8 cellular contexts compared by ENCODE assay signal in the genomic region with DNA sequence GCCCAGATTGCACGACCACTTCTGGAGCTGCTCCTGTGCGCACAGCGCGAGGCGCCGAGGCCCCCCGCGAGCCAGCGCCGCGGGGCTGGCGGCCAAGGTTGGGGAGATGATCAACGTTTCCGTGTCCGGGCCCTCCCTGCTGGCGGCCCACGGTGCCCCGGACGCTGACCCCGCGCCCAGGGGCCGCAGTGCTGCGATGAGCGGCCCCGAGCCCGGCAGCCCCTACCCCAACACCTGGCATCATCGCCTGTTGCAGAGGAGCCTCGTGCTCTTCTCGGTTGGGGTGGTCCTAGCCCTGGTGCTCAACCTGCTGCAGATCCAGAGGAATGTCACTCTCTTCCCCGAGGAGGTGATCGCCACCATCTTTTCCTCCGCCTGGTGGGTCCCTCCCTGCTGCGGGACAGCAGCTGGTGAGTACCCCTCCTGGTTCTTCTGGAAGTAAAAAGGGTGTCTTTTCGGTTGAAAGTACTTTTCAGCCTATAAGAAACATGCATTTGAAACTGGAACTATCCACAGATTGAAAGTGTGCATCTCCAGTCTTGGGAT. TPM values are rescaled to one million over a fixed set of nuclear protein-coding genes. Genes with fewer than 3 reads are reported as not detected.
DNase-seq lines count a peak whose midpoint lies in the region; ATAC-seq, FAIRE-seq and TF ChIP-seq lines count a peak whose summit lies in the region.

No MANE protein-coding gene starts in this region.

- no peaks in the 10 kb centered on the region for H3K27me3 ChIP-seq in BLaER1 treated with 17β-estradiol and CSF1 and Interleukin-3, amounts not matched to agents 10 nM and 100 nM
- H3K27me3 ChIP-seq in PC-9 (ENCODE audit: insufficient read depth, low read depth) = no peaks in the 10 kb centered on the region
- no peaks in the 10 kb centered on the region for H3K27me3 ChIP-seq in ectodermal cell (ENCODE audit: control insufficient read depth, insufficient read depth, low read length, poor library complexity, severe bottlenecking)
- H3K27me3 ChIP-seq in muscle layer of duodenum (ENCODE audit: low read depth, low read length) = no peaks in the 10 kb centered on the region

- H3K4me2 ChIP-seq in BLaER1 treated with 17β-estradiol and CSF1 and Interleukin-3, amounts not matched to agents 10 nM and 100 nM = peak overlapping the region; percentile 90 to 99 (median 96)
- peak overlapping the region; percentile 85 for H3K4me2 ChIP-seq in PC-9

- H3K4me1 ChIP-seq in BLaER1 treated with 17β-estradiol and CSF1 and Interleukin-3, amounts not matched to agents 10 nM and 100 nM = peaks cover 40 to 58% (median 52%) of the 10 kb centered on the region in 10 experiments
- H3K4me1 ChIP-seq in PC-9 (replicated peaks; ENCODE audit: insufficient read depth) (peaks cover 42% of the 10 kb centered on the region), ectodermal cell (ENCODE audit: control insufficient read depth, insufficient read depth, low read length) (peaks cover 9% of the 10 kb centered on the region), muscle layer of duodenum (ENCODE audit: control insufficient read depth in 1 of 2, insufficient read depth in 2 of 2, low read length in 2 of 2) (peaks cover 14 to 19% of the 10 kb centered on the region in 2 donors)

- H3K9ac ChIP-seq in BLaER1 treated with 17β-estradiol and CSF1 and Interleukin-3, amounts not matched to agents 10 nM and 100 nM = peak overlapping the region; percentile 90 to 97 (median 93)

- H3K9me3 ChIP-seq in BLaER1 treated with 17β-estradiol and CSF1 and Interleukin-3, amounts not matched to agents 10 nM and 100 nM (replicated peaks in 1 of 11) = peaks cover 0 to 5% (median 0%) of the 10 kb centered on the region in 11 experiments; a peak in 4 of 22 replicates
- H3K9me3 ChIP-seq in PC-9 (ENCODE audit: insufficient read depth, low read depth) = no peaks in the 10 kb centered on the region
- no peaks in the 10 kb centered on the region for H3K9me3 ChIP-seq in ectodermal cell (ENCODE audit: control insufficient read depth, low read length)
- H3K9me3 ChIP-seq in muscle layer of duodenum (ENCODE audit: control insufficient read depth in 1 of 2, low read length in 2 of 2) = no peaks in the 10 kb centered on the region

- peaks cover 22 to 50% (median 48%) of the 10 kb centered on the region in 11 experiments; a peak in 20 of 22 replicates for H4K20me1 ChIP-seq in BLaER1 treated with 17β-estradiol and CSF1 and Interleukin-3, amounts not matched to agents 10 nM and 100 nM
- H4K20me1 ChIP-seq in PC-9 (ENCODE audit: insufficient read depth) = peaks cover 28% of the 10 kb centered on the region

- peaks cover 20 to 39% (median 33%) of the 10 kb centered on the region in 11 experiments for H3K36me3 ChIP-seq in BLaER1 treated with 17β-estradiol and CSF1 and Interleukin-3, amounts not matched to agents 10 nM and 100 nM
- H3K36me3 ChIP-seq in PC-9 (ENCODE audit: low read depth) (peaks cover 31% of the 10 kb centered on the region), ectodermal cell (ENCODE audit: control insufficient read depth, insufficient read depth, low read length) (peaks cover 3% of the 10 kb centered on the region), muscle layer of duodenum (ENCODE audit: control insufficient read depth in 1 of 2, insufficient read depth in 2 of 2, low read length in 2 of 2) (peaks cover 6 to 9% of the 10 kb centered on the region in 2 donors)

- peaks cover 49% of the 10 kb centered on the region for H3K79me2 ChIP-seq in PC-9 (ENCODE audit: low read depth)

- peak; percentile 1 for ATAC-seq in GM21576 (IDR thresholded peaks at IDR 0.05; ENCODE audit: unreplicated experiment)

- WGBS in ectodermal cell, 2 experiments = 1% methylated on average over 34 of the region's 34 CpGs

- POLR2A ChIA-PET in PC-9 (lab: Charles Lee; ENCODE audit: unreplicated experiment) = interaction anchor here (0.6 to 1.1 kb wide), 2 partner anchors 68 to 1712 kb away, joined by 3 to 4 read pairs; partner anchors contain the start of gene MNX1

- FAIRE-seq in D721Med (lab: Jason Lieb, UNC) = no peak

- H3K27ac ChIP-seq in BLaER1 treated with 17β-estradiol and CSF1 and Interleukin-3, amounts not matched to agents 10 nM and 100 nM = peak overlapping the region; percentile 90 to 98 (median 93)
- H3K27ac ChIP-seq in PC-9 (peak overlapping the region; percentile 6; the same call in 1 of the 2 replicates), ectodermal cell (ENCODE audit: insufficient read depth, low read depth, low read length, poor library complexity, severe bottlenecking) (no peak overlapping the region), muscle layer of duodenum (ENCODE audit: low read length) (peak overlapping the region; percentile 72)

- H2AFZ ChIP-seq in PC-9 = peak overlapping the region; percentile 80

- H3K4me3 ChIP-seq in BLaER1 treated with 17β-estradiol and CSF1 and Interleukin-3, amounts not matched to agents 10 nM and 100 nM = peak overlapping the region; percentile 87 to 99 (median 94)
- H3K4me3 ChIP-seq in PC-9 (peak overlapping the region; percentile 90), ectodermal cell (ENCODE audit: insufficient read depth, low read depth, low read length) (peak overlapping the region; percentile 84), muscle layer of duodenum (ENCODE audit: low read depth in 1 of 2, low read length in 2 of 2) (peak overlapping the region; percentile 80 to 85)

- CTCF ChIA-PET in PC-9 (lab: Charles Lee) = interaction anchor here (0.6 to 0.8 kb wide), 3 partner anchors 26 to 295 kb away, joined by 3 to 5 read pairs (median 4); no protein-coding TSS in a partner anchor

- intact Hi-C loops in PC-9 (cut with micrococcal nuclease; ENCODE audit: unreplicated experiment) = no loop called here

- TF ChIP-seq CTCF in PC-9 (conservative IDR thresholded peaks at IDR 0.05) (no peak), D721Med (IDR thresholded peaks at IDR 0.05; ENCODE audit: insufficient read depth, missing control alignments) (no peak)

- H3K9me2 ChIP-seq in PC-9 (ENCODE audit: insufficient read depth) = no peaks in the 10 kb centered on the region

- peak in 1 of 2 experiments; percentile 23 for DNase-seq in PC-9
- no peak for DNase-seq in D721Med (ENCODE audit: insufficient read length, low spot score)
- DNase-seq in NCI-H2171 (lab: John Stamatoyannopoulos, UW) = no peak
- DNase-seq in central memory CD4-positive, alpha-beta T cell = no peak

- BruUV-seq in PC-9 (replicated peaks; lab: Mats Ljungman, UMichigan) = no TSS peak

- peaks cover 41% of the 10 kb centered on the region for H3F3A ChIP-seq in PC-9 (ENCODE audit: insufficient read depth, low read depth)

RNA-seq across cellular contexts. Expression of gene INSIG1, which starts 0.7 kb away (rescaled TPM):
- total RNA-seq in PC-9 (2021) = 75.7 and 103 TPM in 2 replicates
- polyA plus RNA-seq in ectodermal cell (2013, experiment 1 of 4) = 56.6 TPM
- 40.7 TPM for polyA plus RNA-seq in ectodermal cell (2013, experiment 2 of 4)
- 24.6 TPM for polyA plus RNA-seq in ectodermal cell (2013, experiment 3 of 4)
- polyA plus RNA-seq in ectodermal cell (2013, experiment 4 of 4) = 27.6 TPM
